ENCODE assay signal across 8 cellular contexts in genomic region chr15:65377976-65378366, GRCh38. TPM values are rescaled to one million over a fixed set of nuclear protein-coding genes. Genes with fewer than 3 reads are reported as not detected.
DNase-seq lines count a peak whose midpoint lies in the region; ATAC-seq and TF ChIP-seq lines count a peak whose summit lies in the region.

IGDCC3 (minus strand) TSS chr15:65378002; CDS start chr15:65377788, 214 bp downstream.

- no peaks in the 10 kb centered on the region for H3K27me3 ChIP-seq in ectodermal cell (ENCODE audit: control insufficient read depth, insufficient read depth, low read length, poor library complexity, severe bottlenecking)

- DNase-seq in AG09309 (ENCODE audit: low read depth), result no peak
- peak; percentile 17 for DNase-seq in myocyte (ENCODE audit: low read depth)
- DNase-seq in AG08395 (ENCODE audit: low spot score), result no peak
- DNase-seq in SIG-M5 treated with dmso at 0.1 percent for 504 hours (lab: John Stamatoyannopoulos, UW; ENCODE audit: unreplicated experiment), result no peak
- DNase-seq in stimulated activated naive CD4-positive, alpha-beta T cell (lab: John Stamatoyannopoulos, UW), result no peak

- H3K4me1 ChIP-seq in ectodermal cell (ENCODE audit: control insufficient read depth, insufficient read depth, low read length), result peaks cover 47% of the 10 kb centered on the region

- peak within 1 kb of the TSS; percentile 94 for H3K27ac ChIP-seq in ectodermal cell (ENCODE audit: insufficient read depth, low read depth, low read length, poor library complexity, severe bottlenecking)

- no peak for TF ChIP-seq RAD21 in Ishikawa (IDR thresholded peaks at IDR 0.05; ENCODE audit: low read depth)

- WGBS in ectodermal cell, 2 experiments, result 0% methylated on average over 39 to 42 of the region's 42 CpGs

- ATAC-seq in GM19328 (IDR thresholded peaks at IDR 0.05; ENCODE audit: unreplicated experiment), result no peak

- H3K36me3 ChIP-seq in ectodermal cell (ENCODE audit: control insufficient read depth, insufficient read depth, low read length), result peaks cover 5% of the 10 kb centered on the region

- TF ChIP-seq EP300 in Ishikawa (IDR thresholded peaks at IDR 0.05; ENCODE audit: borderline replicate concordance), result no peak

- TF ChIP-seq CTCF in AG09309 (IDR thresholded peaks at IDR 0.05; ENCODE audit: control insufficient read depth, insufficient read depth, low read depth, low read length, missing control alignments), result no peak

- H3K9me3 ChIP-seq in ectodermal cell (ENCODE audit: control insufficient read depth, low read length), result no peaks in the 10 kb centered on the region

- peak within 1 kb of the TSS; percentile 42 for H3K4me3 ChIP-seq in AG09309 (ENCODE audit: control insufficient read depth, low read depth, low read length)
- H3K4me3 ChIP-seq in ectodermal cell (ENCODE audit: insufficient read depth, low read depth, low read length), result peak within 1 kb of the TSS; percentile 93

TF ChIP-seq in Ishikawa, 13 proteins besides CTCF, POLR2A, EP300 and RAD21:
- TF ChIP-seq ZBTB7A (IDR thresholded peaks at IDR 0.05; ENCODE audit: low read depth) (0 out of 2 replicates have a peak, but pooled peaks have one; percentile 37), FOXM1 (IDR thresholded peaks at IDR 0.05; ENCODE audit: borderline replicate concordance, low read depth) (no peak)

RNA-seq across cellular contexts. Expression of gene IGDCC3, which starts in this region (rescaled TPM):
- polyA plus RNA-seq in ectodermal cell (2013, experiment 1 of 4), result 142 TPM
- 154 TPM for polyA plus RNA-seq in ectodermal cell (2013, experiment 2 of 4)
- 120 TPM for polyA plus RNA-seq in ectodermal cell (2013, experiment 3 of 4)
- polyA plus RNA-seq in ectodermal cell (2013, experiment 4 of 4), result 137 TPM
- 0.08 and 0.31 TPM in 2 replicates for total RNA-seq in myocyte
- polyA plus RNA-seq in myocyte (2012), result 0.04 TPM

Comparison
In these comparisons a context has a peak if more than half of its experiments do, and no peak if none do; other contexts are left out.
1. Peak in DNase-seq in myocyte; RNA of the gene not detected or under 1 TPM.